Comparison of ENCODE assay signal across 1 cellular context in the genomic region with DNA sequence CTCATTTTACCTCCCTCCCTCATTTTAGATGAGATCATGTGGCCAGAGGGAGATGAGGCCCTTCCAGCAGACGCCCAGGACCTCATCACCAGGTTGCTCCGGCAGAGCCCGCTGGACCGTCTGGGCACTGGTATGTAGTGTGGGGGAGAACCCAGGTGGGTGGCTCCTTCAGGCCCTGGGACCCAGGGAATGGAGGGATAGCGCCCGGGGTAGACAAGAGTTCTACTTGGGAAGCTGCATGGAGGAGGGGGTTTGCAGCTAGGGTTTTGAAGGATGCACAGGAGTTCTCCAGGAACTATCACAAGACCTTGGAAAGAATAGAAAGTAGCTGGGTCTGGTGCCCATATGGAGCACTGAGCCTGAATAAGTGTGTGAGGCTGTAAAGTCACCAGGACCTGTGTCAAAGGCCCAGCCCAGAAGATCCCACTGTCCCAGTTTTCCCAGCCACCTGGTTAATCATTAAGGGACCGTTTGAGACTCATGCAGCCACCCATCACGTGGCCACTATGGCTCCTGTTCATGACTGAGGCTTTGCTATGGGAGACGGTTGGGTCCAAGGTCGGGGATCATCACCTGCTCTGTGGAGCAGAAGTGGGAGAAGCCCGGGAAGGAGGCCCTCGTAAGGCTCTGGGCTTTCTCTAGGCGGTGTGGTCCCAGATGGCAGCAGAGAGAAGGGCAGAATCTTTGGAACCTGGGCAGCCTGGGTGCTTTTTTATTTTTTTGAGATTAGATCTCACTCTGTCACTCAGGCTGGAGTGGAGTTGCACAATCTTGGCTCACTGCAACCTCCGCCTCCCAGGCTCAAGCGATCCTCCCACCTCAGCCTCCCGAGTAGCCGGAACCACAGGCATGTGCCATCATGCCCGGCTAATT.
TF ChIP-seq lines count a peak whose summit lies in the region.

No MANE protein-coding gene starts in this region.

TF ChIP-seq in WTC11, 78 proteins besides CTCF, POLR2A, EP300 and RAD21 (continued from another document):
- TF ChIP-seq, protein P1, sequence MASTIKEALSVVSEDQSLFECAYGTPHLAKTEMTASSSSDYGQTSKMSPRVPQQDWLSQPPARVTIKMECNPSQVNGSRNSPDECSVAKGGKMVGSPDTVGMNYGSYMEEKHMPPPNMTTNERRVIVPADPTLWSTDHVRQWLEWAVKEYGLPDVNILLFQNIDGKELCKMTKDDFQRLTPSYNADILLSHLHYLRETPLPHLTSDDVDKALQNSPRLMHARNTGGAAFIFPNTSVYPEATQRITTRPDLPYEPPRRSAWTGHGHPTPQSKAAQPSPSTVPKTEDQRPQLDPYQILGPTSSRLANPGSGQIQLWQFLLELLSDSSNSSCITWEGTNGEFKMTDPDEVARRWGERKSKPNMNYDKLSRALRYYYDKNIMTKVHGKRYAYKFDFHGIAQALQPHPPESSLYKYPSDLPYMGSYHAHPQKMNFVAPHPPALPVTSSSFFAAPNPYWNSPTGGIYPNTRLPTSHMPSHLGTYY (CRISPR knock-in tag; IDR thresholded peaks at IDR 0.05) = no peak
- TF ChIP-seq SMAD3 (CRISPR knock-in tag; IDR thresholded peaks at IDR 0.05; ENCODE audit: borderline replicate concordance) (no peak), ZBTB21 (CRISPR knock-in tag; IDR thresholded peaks at IDR 0.05; ENCODE audit: borderline replicate concordance) (no peak), MAX (CRISPR knock-in tag; IDR thresholded peaks at IDR 0.05) (no peak), FOXK1 (CRISPR knock-in tag; IDR thresholded peaks at IDR 0.05) (no peak), AFF4 (CRISPR knock-in tag; IDR thresholded peaks at IDR 0.05; ENCODE audit: borderline replicate concordance) (no peak), TEAD4 (CRISPR knock-in tag; IDR thresholded peaks at IDR 0.05) (no peak), TCF7 (CRISPR knock-in tag; IDR thresholded peaks at IDR 0.05; ENCODE audit: low read depth) (no peak), STAT6 (CRISPR knock-in tag; conservative IDR thresholded peaks at IDR 0.05; ENCODE audit: low read depth) (no peak), RORB (CRISPR knock-in tag; IDR thresholded peaks at IDR 0.05) (no peak)
- TF ChIP-seq, protein P2, sequence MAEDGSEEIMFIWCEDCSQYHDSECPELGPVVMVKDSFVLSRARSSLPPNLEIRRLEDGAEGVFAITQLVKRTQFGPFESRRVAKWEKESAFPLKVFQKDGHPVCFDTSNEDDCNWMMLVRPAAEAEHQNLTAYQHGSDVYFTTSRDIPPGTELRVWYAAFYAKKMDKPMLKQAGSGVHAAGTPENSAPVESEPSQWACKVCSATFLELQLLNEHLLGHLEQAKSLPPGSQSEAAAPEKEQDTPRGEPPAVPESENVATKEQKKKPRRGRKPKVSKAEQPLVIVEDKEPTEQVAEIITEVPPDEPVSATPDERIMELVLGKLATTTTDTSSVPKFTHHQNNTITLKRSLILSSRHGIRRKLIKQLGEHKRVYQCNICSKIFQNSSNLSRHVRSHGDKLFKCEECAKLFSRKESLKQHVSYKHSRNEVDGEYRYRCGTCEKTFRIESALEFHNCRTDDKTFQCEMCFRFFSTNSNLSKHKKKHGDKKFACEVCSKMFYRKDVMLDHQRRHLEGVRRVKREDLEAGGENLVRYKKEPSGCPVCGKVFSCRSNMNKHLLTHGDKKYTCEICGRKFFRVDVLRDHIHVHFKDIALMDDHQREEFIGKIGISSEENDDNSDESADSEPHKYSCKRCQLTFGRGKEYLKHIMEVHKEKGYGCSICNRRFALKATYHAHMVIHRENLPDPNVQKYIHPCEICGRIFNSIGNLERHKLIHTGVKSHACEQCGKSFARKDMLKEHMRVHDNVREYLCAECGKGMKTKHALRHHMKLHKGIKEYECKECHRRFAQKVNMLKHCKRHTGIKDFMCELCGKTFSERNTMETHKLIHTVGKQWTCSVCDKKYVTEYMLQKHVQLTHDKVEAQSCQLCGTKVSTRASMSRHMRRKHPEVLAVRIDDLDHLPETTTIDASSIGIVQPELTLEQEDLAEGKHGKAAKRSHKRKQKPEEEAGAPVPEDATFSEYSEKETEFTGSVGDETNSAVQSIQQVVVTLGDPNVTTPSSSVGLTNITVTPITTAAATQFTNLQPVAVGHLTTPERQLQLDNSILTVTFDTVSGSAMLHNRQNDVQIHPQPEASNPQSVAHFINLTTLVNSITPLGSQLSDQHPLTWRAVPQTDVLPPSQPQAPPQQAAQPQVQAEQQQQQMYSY (CRISPR knock-in tag; IDR thresholded peaks at IDR 0.05) = no peak
